9 cellular contexts compared by ENCODE assay signal in the genomic region with DNA sequence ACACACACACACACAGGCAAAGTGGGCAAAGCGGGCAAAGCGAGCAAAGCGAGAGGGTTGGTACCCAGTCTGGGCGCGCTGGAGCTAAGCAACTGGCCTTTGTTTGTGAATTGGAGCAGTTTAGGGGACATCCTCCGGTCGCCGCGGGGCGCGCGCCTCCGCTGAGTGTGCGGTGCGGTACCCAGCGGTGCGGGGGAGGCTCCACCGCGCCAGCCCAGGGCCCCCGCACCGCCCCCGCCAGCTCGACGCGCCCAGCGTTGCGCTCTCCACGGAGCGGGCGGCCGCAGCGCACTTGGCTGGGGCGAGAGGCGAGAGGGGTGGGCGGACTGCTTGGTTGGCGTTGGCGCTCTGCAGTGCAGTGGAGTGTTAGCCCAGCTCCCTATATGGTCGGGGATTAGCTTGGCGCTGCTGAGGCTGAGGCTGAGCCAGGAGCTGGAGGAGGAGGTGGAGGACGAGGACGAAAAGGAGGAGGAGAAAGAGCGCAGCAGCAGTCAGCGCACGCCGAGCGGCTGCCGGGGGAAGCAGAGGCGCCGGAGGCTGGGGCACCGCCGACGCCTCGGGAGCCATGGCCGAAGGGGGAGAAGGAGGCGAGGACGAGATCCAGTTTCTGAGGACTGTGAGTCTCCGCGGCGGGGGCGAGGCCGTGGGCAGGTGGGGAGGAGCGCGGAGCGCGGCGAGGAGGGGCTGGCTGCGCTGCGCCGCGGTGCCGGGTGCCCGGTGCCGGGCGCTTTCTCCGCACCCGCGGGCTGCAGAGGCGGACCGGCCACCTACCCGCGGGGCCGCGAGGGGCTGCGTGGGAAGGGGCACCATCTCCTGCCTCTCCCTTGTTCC. TPM values are rescaled to one million over a fixed set of nuclear protein-coding genes. Genes with fewer than 3 reads are reported as not detected.
DNase-seq lines count a peak whose midpoint lies in the region; ATAC-seq and TF ChIP-seq lines count a peak whose summit lies in the region.
"Had no signal": no experiment of that assay in that cellular context is flagged by ENCODE, and none has a peak within 500 bp of the region (broad histone marks: within the 10 kb centered on the region; RNA-seq: fewer than 3 reads in every experiment).

Gene RYR3, plus strand, starts transcription at position 487 of the 831 bp plus-strand sequence. Its CDS starts 79 bp downstream, at position 566.

- in situ Hi-C loops in Caki2 (cut with HindIII; ENCODE audit: low pct_unique_long_range_greater_than_20kb, low sequenced_read_pairs) (no loop called here), Panc1 (cut with HindIII; ENCODE audit: low pct_unique_long_range_greater_than_20kb, low sequenced_read_pairs) (no loop called here)

- no peak for TF ChIP-seq POLR2A in gastroesophageal sphincter (IDR thresholded peaks at IDR 0.05)

- H3K36me3 ChIP-seq in Panc1 (ENCODE audit: control insufficient read depth, insufficient read depth, low read length), result no peaks in the 10 kb centered on the region
- no peaks in the 10 kb centered on the region for H3K36me3 ChIP-seq in gastroesophageal sphincter
- no peaks in the 10 kb centered on the region for H3K36me3 ChIP-seq in parathyroid adenoma (ENCODE audit: control insufficient read depth, insufficient read depth, low read length)

- no peak for TF ChIP-seq EP300 in gastroesophageal sphincter (IDR thresholded peaks at IDR 0.05)

- H3K4me1 ChIP-seq in Panc1 (ENCODE audit: control insufficient read depth, insufficient read depth, low read length) (no peaks in the 10 kb centered on the region), gastroesophageal sphincter (peaks cover 0 to 15% (median 0%) of the 10 kb centered on the region in 3 donors), parathyroid adenoma (no peaks in the 10 kb centered on the region)

- POLR2A ChIA-PET in Panc1 (lab: Charles Lee), result interaction anchor here (0.6 kb wide), 1 partner anchor 27 kb away, joined by 18 read pairs; no protein-coding TSS in a partner anchor

- ATAC-seq in Panc1 (0 out of 2 replicates have a peak, but pooled peaks have one; percentile 15), gastroesophageal sphincter (peak; percentile 85), GM19395 (IDR thresholded peaks at IDR 0.05; ENCODE audit: unreplicated experiment) (no peak), GM18858 (IDR thresholded peaks at IDR 0.05; ENCODE audit: unreplicated experiment) (no peak)

- BruUV-seq in Panc1 (replicated peaks; lab: Mats Ljungman, UMichigan), result no TSS peak

- WGBS in gastroesophageal sphincter (ENCODE audit: low coverage in 1 of 2), 2 donors, result 0% methylated on average over 10 of the region's 84 CpGs; no CpG with 5 or more reads in 1 of the 2 donors

- TF ChIP-seq CTCF in Panc1 (IDR thresholded peaks at IDR 0.05) (no peak), gastroesophageal sphincter (IDR thresholded peaks at IDR 0.05) (no peak), parathyroid adenoma (IDR thresholded peaks at IDR 0.05) (no peak)

- peak within 1 kb of the TSS; percentile 62 for H3K4me2 ChIP-seq in parathyroid adenoma (ENCODE audit: low read length)

- H3K27ac ChIP-seq in Panc1 (ENCODE audit: low read length) (no peak within 1 kb of the TSS), gastroesophageal sphincter (peak within 1 kb of the TSS in 3 of 4 donors; percentile 76 to 78 (median 78)), parathyroid adenoma (no peak within 1 kb of the TSS)
- H3K27ac ChIP-seq: SK-N-MC had no signal

- no peak within 1 kb of the TSS for H2AFZ ChIP-seq in parathyroid adenoma

- no peaks in the 10 kb centered on the region for H3K79me2 ChIP-seq in parathyroid adenoma

- H3K4me3 ChIP-seq in Panc1 (ENCODE audit: low read depth in 2 of 2, low read length in 2 of 2) (no peak within 1 kb of the TSS), gastroesophageal sphincter (peak within 1 kb of the TSS; percentile 52 to 65), parathyroid adenoma (ENCODE audit: low read depth, low read length) (peak within 1 kb of the TSS; percentile 2)
- H3K4me3 ChIP-seq: SK-N-MC had no signal

- H3K9ac ChIP-seq in parathyroid adenoma, result no peak within 1 kb of the TSS

- CTCF ChIA-PET in Panc1 (lab: Charles Lee), result no interaction called here

- H3K9me3 ChIP-seq in Panc1 (ENCODE audit: control insufficient read depth, insufficient read depth, low read depth, low read length), result no peaks in the 10 kb centered on the region
- no peaks in the 10 kb centered on the region for H3K9me3 ChIP-seq in gastroesophageal sphincter
- H3K9me3 ChIP-seq in parathyroid adenoma (ENCODE audit: control insufficient read depth, low read length), result no peaks in the 10 kb centered on the region

- H3K27me3 ChIP-seq in Panc1 (ENCODE audit: control insufficient read depth, insufficient read depth, low read length) (peaks cover 9% of the 10 kb centered on the region), gastroesophageal sphincter (peaks cover 15% of the 10 kb centered on the region), parathyroid adenoma (ENCODE audit: control insufficient read depth, insufficient read depth, low read length) (no peaks in the 10 kb centered on the region)

- DNase-seq in Caki2 (ENCODE audit: low read depth) (peak; percentile 71), Panc1 (ENCODE audit: low read depth, low spot score) (no peak), dedifferentiated amniotic fluid mesenchymal stem cell (ENCODE audit: extremely low spot score) (no peak)
- no peak for DNase-seq in activated CD8-positive, alpha-beta memory T cell treated with anti-CD3 and anti-CD28 coated beads, Interleukin-2, amount 50 U/mL, for 4 hours

- intact Hi-C loops in Panc1 (cut with micrococcal nuclease; ENCODE audit: unreplicated experiment), result no loop called here

RNA-seq across cellular contexts. Expression of gene RYR3, which starts in this region (rescaled TPM):
- 0.12 and 0.84 TPM in 2 replicates for total RNA-seq in Caki2 (2014; rRNA removed; shearing (Covaris generic); ENCODE audit: low replicate concordance)
- total RNA-seq in Panc1 (2021; ENCODE audit: unreplicated experiment) (not detected), gastroesophageal sphincter (10 to 100 TPM in 1 of 4 donors, 1 to 10 TPM in 3; 3.5 to 10.2 (median 6.2) TPM)
- 0.17 TPM for polyA plus RNA-seq in Panc1 (2012; ENCODE audit: insufficient read length)

Comparison
In these comparisons a context has a peak if more than half of its experiments do, and no peak if none do; other contexts are left out.
1. Peak in DNase-seq in Caki2; RNA of the gene not detected or under 1 TPM.
2. Peak in ATAC-seq in Panc1; RNA of the gene not detected or under 1 TPM.
3. H3K27ac ChIP-seq: peak in gastroesophageal sphincter (3 of 4); none in Panc1 (single experiment) and parathyroid adenoma (single experiment).
4. H3K4me3 ChIP-seq: peak in gastroesophageal sphincter (2 of 2) and parathyroid adenoma (single experiment); none in Panc1 (0 of 2).